ENCODE assay signal across 18 cellular contexts in the genomic region with DNA sequence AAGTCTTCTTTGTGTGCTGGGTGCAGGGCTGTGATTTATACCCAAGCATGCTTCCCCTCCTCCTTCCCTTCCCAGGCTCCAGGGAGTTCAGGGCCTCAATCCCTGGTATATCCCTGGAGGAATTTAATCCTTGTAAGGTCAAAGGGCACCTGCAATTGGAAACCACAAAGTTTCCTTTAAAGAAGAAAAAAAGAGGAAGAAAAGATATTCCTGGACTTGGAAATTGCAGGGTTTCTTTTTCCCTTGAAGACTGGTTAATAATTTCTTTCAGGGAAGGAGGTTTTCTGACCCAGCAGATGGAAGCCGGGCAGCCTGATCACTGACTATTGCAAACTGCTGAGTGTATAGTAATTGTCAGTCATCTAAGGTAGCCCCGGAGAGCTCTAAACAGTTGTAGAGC.
DNase-seq lines count a peak whose midpoint lies in the region; ATAC-seq and TF ChIP-seq lines count a peak whose summit lies in the region.
"Had no signal": no experiment of that assay in that cellular context is flagged by ENCODE, and none has a peak within 500 bp of the region (broad histone marks: within the 10 kb centered on the region; RNA-seq: fewer than 3 reads in every experiment).

No MANE protein-coding gene starts in this region.

- H3K9me3 ChIP-seq in H9 (ENCODE audit: control insufficient read depth, low read depth, low read length) (no peaks in the 10 kb centered on the region), SJCRH30 (replicated peaks) (no peaks in the 10 kb centered on the region), parathyroid adenoma (ENCODE audit: control insufficient read depth, low read length) (no peaks in the 10 kb centered on the region)
- H3K9me3 ChIP-seq: BLaER1, right atrium auricular region had no signal

- H3K23ac ChIP-seq in H9 (ENCODE audit: insufficient read length, low read depth, low read length) = no peak overlapping the region

- H3K18ac ChIP-seq in H9 (ENCODE audit: insufficient read length, low read depth, low read length) = no peak overlapping the region

- H4K5ac ChIP-seq in H9 (ENCODE audit: insufficient read length, low read depth, low read length) = no peak overlapping the region

- peak overlapping the region; percentile 10 to 91 (median 81); a peak in 5 of 7 replicates for H3K27ac Mint-ChIP-seq in H9
- no peak overlapping the region for H3K27ac Mint-ChIP-seq in activated T-cell treated with anti-CD3 and anti-CD28 coated beads, Interleukin-2, amount 50 U/mL, for 24 hours

- H3K4me2 ChIP-seq in H9 (ENCODE audit: insufficient read depth, insufficient read length, low read length) (no peak overlapping the region), parathyroid adenoma (ENCODE audit: low read length) (no peak overlapping the region)
- H3K4me2 ChIP-seq: BLaER1 had no signal

- H3T11ph ChIP-seq in H9 (ENCODE audit: low read length) = no peak overlapping the region

- intact Hi-C loops in cardiac septum (cut with DNase I) = no loop called here

- H2AFZ ChIP-seq in H9 (ENCODE audit: low read length) = no peak overlapping the region
- no peak overlapping the region for H2AFZ ChIP-seq in parathyroid adenoma

- no peak overlapping the region for H2BK20ac ChIP-seq in H9 (ENCODE audit: low read depth, low read length, poor library complexity, severe bottlenecking)

- no peak overlapping the region for H2BK15ac ChIP-seq in H9 (ENCODE audit: low read depth, low read length)

- no peak overlapping the region for H2BK12ac ChIP-seq in H9 (ENCODE audit: insufficient read length, low read depth, low read length)

- peaks cover 7 to 46% (median 37%) of the 10 kb centered on the region in 3 experiments; a peak in 6 of 7 replicates for H3K36me3 Mint-ChIP-seq in H9 (ENCODE audit: insufficient read depth in 1 of 3, low read depth in 3 of 3)
- H3K36me3 Mint-ChIP-seq in activated T-cell treated with anti-CD3 and anti-CD28 coated beads, Interleukin-2, amount 50 U/mL, for 24 hours (ENCODE audit: low read depth) = peaks cover 67% of the 10 kb centered on the region

- H2BK5ac ChIP-seq in H9 (ENCODE audit: insufficient read length, low read length) = no peak overlapping the region

- H3K27me3 ChIP-seq in H9 (ENCODE audit: insufficient read depth, low read length) (no peaks in the 10 kb centered on the region), SJCRH30 (no peaks in the 10 kb centered on the region), parathyroid adenoma (ENCODE audit: control insufficient read depth, insufficient read depth, low read length) (no peaks in the 10 kb centered on the region)
- H3K27me3 ChIP-seq: BLaER1, right atrium auricular region had no signal

- no peak overlapping the region for H3K27ac ChIP-seq in H9 (ENCODE audit: insufficient read length, low read depth, low read length)
- no peak overlapping the region for H3K27ac ChIP-seq in SJCRH30
- H3K27ac ChIP-seq in parathyroid adenoma = peak overlapping the region; percentile 91
- H3K27ac ChIP-seq: BLaER1, right atrium auricular region had no signal

- H3K4me3 ChIP-seq in SJCRH30 (no peak overlapping the region), parathyroid adenoma (ENCODE audit: low read depth, low read length) (no peak overlapping the region)
- H3K4me3 ChIP-seq: BLaER1, right atrium auricular region had no signal

- H3K9ac ChIP-seq in H9 (ENCODE audit: extremely low read depth, insufficient read length, low read length) (no peak overlapping the region), parathyroid adenoma (no peak overlapping the region)
- H3K9ac ChIP-seq: BLaER1 had no signal

- no peaks in the 10 kb centered on the region for H3K9me3 Mint-ChIP-seq in H9
- no peaks in the 10 kb centered on the region for H3K9me3 Mint-ChIP-seq in activated T-cell treated with anti-CD3 and anti-CD28 coated beads, Interleukin-2, amount 50 U/mL, for 24 hours

- H3K79me2 ChIP-seq in H9 (ENCODE audit: insufficient read depth, low read length) (no peaks in the 10 kb centered on the region), parathyroid adenoma (no peaks in the 10 kb centered on the region)

- H3K14ac ChIP-seq in H9 (ENCODE audit: insufficient read depth, low read length) = no peak overlapping the region

- no peaks in the 10 kb centered on the region for H3K23me2 ChIP-seq in H9 (ENCODE audit: insufficient read length, low read depth, low read length, poor library complexity, severe bottlenecking)

- no peak for ATAC-seq in HG03571 (IDR thresholded peaks at IDR 0.05; ENCODE audit: unreplicated experiment)

- no peak overlapping the region for H2AK5ac ChIP-seq in H9 (ENCODE audit: insufficient read length, low read length)

- H3K36me3 ChIP-seq in SJCRH30 (peaks cover 25% of the 10 kb centered on the region), parathyroid adenoma (ENCODE audit: control insufficient read depth, insufficient read depth, low read length) (no peaks in the 10 kb centered on the region)
- H3K36me3 ChIP-seq: right atrium auricular region had no signal

- no peak overlapping the region for H4K91ac ChIP-seq in H9 (ENCODE audit: insufficient read length, low read depth, low read length)

- H3K4me1 ChIP-seq in H9 (ENCODE audit: insufficient read depth, low read length) (no peaks in the 10 kb centered on the region), SJCRH30 (peaks cover 10% of the 10 kb centered on the region), parathyroid adenoma (peaks cover 43% of the 10 kb centered on the region)
- H3K4me1 ChIP-seq: BLaER1, right atrium auricular region had no signal

- no peaks in the 10 kb centered on the region for H4K20me1 ChIP-seq in H9 (ENCODE audit: control insufficient read depth, insufficient read depth, insufficient read length)
- H4K20me1 ChIP-seq: BLaER1 had no signal

- H3K4ac ChIP-seq in H9 (ENCODE audit: low read depth, low read length) = no peak overlapping the region

- H2BK120ac ChIP-seq in H9 (ENCODE audit: low read depth, low read length, poor library complexity, severe bottlenecking) = no peak overlapping the region

- DNase-seq in H9 (no peak), SJCRH30 (peak; percentile 29 to 51), glomerular visceral epithelial cell (ENCODE audit: extremely low spot score) (peak; percentile 36), cardiac septum (ENCODE audit: low spot score) (no peak), NCI-H146 treated with DMSO at 0.1 percent for 48 hours (lab: John Stamatoyannopoulos, UW; ENCODE audit: unreplicated experiment) (no peak)
- no peak for DNase-seq in activated T-cell treated with anti-CD3 and anti-CD28 coated beads, Interleukin-2, amount 50 U/mL, for 24 hours
- DNase-seq: activated CD4-positive, alpha-beta T cell treated with anti-CD3 and anti-CD28 coated beads for 4 hours; activated T-cell treated with anti-CD3 and anti-CD28 coated beads, Interleukin-2, amount 50 U/mL, for 48 hours; foreskin melanocyte; NCI-H1694 treated with DMSO at 0.1 percent for 48 hours; NCI-H69; stimulated activated CD4-positive, alpha-beta T cell treated with anti-CD3 and anti-CD28 coated beads, Interleukin-4, amount 100 ng/mL, for 24 hours; T-helper 2 cell; trophoblast cell had no signal

- H3K4me1 Mint-ChIP-seq in H9 = peaks cover 50 to 59% of the 10 kb centered on the region in 2 experiments
- H3K4me1 Mint-ChIP-seq in activated T-cell treated with anti-CD3 and anti-CD28 coated beads, Interleukin-2, amount 50 U/mL, for 24 hours (ENCODE audit: low read depth) = peaks cover 1% of the 10 kb centered on the region

- no peak overlapping the region for H3K4me3 Mint-ChIP-seq in H9
- no peak overlapping the region for H3K4me3 Mint-ChIP-seq in activated T-cell treated with anti-CD3 and anti-CD28 coated beads, Interleukin-2, amount 50 U/mL, for 24 hours

- no peaks in the 10 kb centered on the region; the same call in 1 of the 2 replicates for H3K27me3 Mint-ChIP-seq in H9 (ENCODE audit: low read depth)
- H3K27me3 Mint-ChIP-seq in activated T-cell treated with anti-CD3 and anti-CD28 coated beads, Interleukin-2, amount 50 U/mL, for 24 hours = no peaks in the 10 kb centered on the region

- no peaks in the 10 kb centered on the region for H3K79me1 ChIP-seq in H9 (ENCODE audit: insufficient read depth, low read depth, low read length, poor library complexity, severe bottlenecking)

- H3K56ac ChIP-seq in H9 (ENCODE audit: insufficient read length, low read depth, low read length) = no peak overlapping the region

- WGBS in H9 (ENCODE audit: extremely low coverage, insufficient read length, low lambda C conversion rate) = no CpG with 5 or more reads among the region's 2 CpGs

- no peak overlapping the region for H4K8ac ChIP-seq in H9 (replicated peaks; ENCODE audit: insufficient read length, low read depth, low read length)

- TF ChIP-seq CTCF in H9 (conservative IDR thresholded peaks at IDR 0.05) = no peak
- TF ChIP-seq CTCF in parathyroid adenoma (IDR thresholded peaks at IDR 0.05) = no peak

Comparison
In these comparisons a context has a peak if more than half of its experiments do, and no peak if none do; other contexts are left out.
1. DNase-seq: peak in SJCRH30 (2 of 2) and glomerular visceral epithelial cell (single experiment); none in H9 (single experiment), activated T-cell treated with anti-CD3 and anti-CD28 coated beads, Interleukin-2, amount 50 U/mL, for 24 hours (single experiment), cardiac septum (single experiment) and NCI-H146 treated with DMSO at 0.1 percent for 48 hours (single experiment).